Comparison of ENCODE assay signal across 19 cellular contexts in genomic region chr5:88682797-88683496, GRCh38.
DNase-seq lines count a peak whose midpoint lies in the region; ATAC-seq, FAIRE-seq and TF ChIP-seq lines count a peak whose summit lies in the region.
"Had no signal": no experiment of that assay in that cellular context is flagged by ENCODE, and none has a peak within 500 bp of the region (broad histone marks: within the 10 kb centered on the region; RNA-seq: fewer than 3 reads in every experiment).

No MANE protein-coding gene starts in this region.

- no peak for ATAC-seq in HG02885 (IDR thresholded peaks at IDR 0.05; ENCODE audit: poor library complexity, unreplicated experiment)
- ATAC-seq: esophagus mucosa had no signal

- FAIRE-seq in HTR-8/SVneo (lab: Jason Lieb, UNC), result no peak
- FAIRE-seq: D721Med, islet of Langerhans, small intestine had no signal

- H3K9me3 ChIP-seq in HUES48 (ENCODE audit: control insufficient read depth, insufficient read depth, low read length) (no peaks in the 10 kb centered on the region), neural cell (ENCODE audit: low read length) (no peaks in the 10 kb centered on the region)
- H3K9me3 ChIP-seq: prostate gland had no signal

- no peak overlapping the region for H3K27ac ChIP-seq in HUES48 (ENCODE audit: low read depth, low read length)
- H3K27ac ChIP-seq in neural cell (ENCODE audit: low read length), result peak overlapping the region; percentile 100
- H3K27ac ChIP-seq: prostate gland had no signal

- in situ Hi-C loops in G401 (cut with HindIII; ENCODE audit: low sequenced_read_pairs) (loop anchor here (25.0 kb wide), 1 partner anchor 546 kb away; no protein-coding TSS in a partner anchor), astrocyte of the spinal cord (cut with HindIII; ENCODE audit: low sequenced_read_pairs) (loop anchor here (25.0 kb wide), 1 partner anchor 546 kb away; no protein-coding TSS in a partner anchor)

- peaks cover 97 to 99% (median 98%) of the 10 kb centered on the region in 3 donors for H3K27me3 Mint-ChIP-seq in CD14-positive monocyte (ENCODE audit: low read depth in 3 of 3)

- peaks cover 0 to 43% (median 9%) of the 10 kb centered on the region in 7 donors for H3K9me3 Mint-ChIP-seq in CD14-positive monocyte
- H3K9me3 Mint-ChIP-seq: activated CD8-positive, alpha-beta T cell treated with anti-CD3 and anti-CD28 coated beads for 36 hours had no signal

- H3K36me3 ChIP-seq in HUES48 (ENCODE audit: control insufficient read depth, insufficient read depth, low read length), result no peaks in the 10 kb centered on the region
- H3K36me3 ChIP-seq in neural cell (ENCODE audit: insufficient read depth, low read length), result no peaks in the 10 kb centered on the region
- H3K36me3 ChIP-seq: prostate gland had no signal

- peaks cover 22% of the 10 kb centered on the region for H3K4me1 Mint-ChIP-seq in CD14-positive monocyte

- peaks cover 100% of the 10 kb centered on the region for H3K27me3 ChIP-seq in HUES48 (ENCODE audit: control insufficient read depth, insufficient read depth, low read length)
- peaks cover 36% of the 10 kb centered on the region for H3K27me3 ChIP-seq in neural cell (ENCODE audit: insufficient read depth, low read depth, low read length)

- no peaks in the 10 kb centered on the region for H4K20me1 ChIP-seq in neural cell (ENCODE audit: insufficient read depth)

- no peak for TF ChIP-seq EP300 in neural cell (conservative IDR thresholded peaks at IDR 0.05; ENCODE audit: poor library complexity, severe bottlenecking)

- no peak overlapping the region for H3K9ac ChIP-seq in HUES48 (ENCODE audit: low read depth, low read length)
- peak overlapping the region; percentile 96 for H3K9ac ChIP-seq in neural cell (ENCODE audit: low read length)

- peaks cover 3 to 9% of the 10 kb centered on the region in 2 donors for H3K36me3 Mint-ChIP-seq in CD14-positive monocyte
- H3K36me3 Mint-ChIP-seq: activated naive CD4-positive, alpha-beta T cell treated with anti-CD3 and anti-CD28 coated beads, Interleukin-2, amount 50 U/mL, for 24 hours had no signal

- TF ChIP-seq CTCF in astrocyte of the spinal cord (IDR thresholded peaks at IDR 0.05; ENCODE audit: low read depth, low read length) (no peak), neural cell (IDR thresholded peaks at IDR 0.05; ENCODE audit: poor library complexity, severe bottlenecking) (no peak), CD14-positive monocyte (IDR thresholded peaks at IDR 0.05) (no peak)

- no peak overlapping the region for H3K27ac Mint-ChIP-seq in CD14-positive monocyte
- H3K27ac Mint-ChIP-seq: activated CD8-positive, alpha-beta T cell treated with anti-CD3 and anti-CD28 coated beads for 36 hours; activated naive CD4-positive, alpha-beta T cell treated with anti-CD3 and anti-CD28 coated beads, Interleukin-2, amount 50 U/mL, for 24 hours had no signal

- H3K4me1 ChIP-seq in HUES48 (ENCODE audit: control insufficient read depth, insufficient read depth, low read length), result peaks cover 51% of the 10 kb centered on the region
- H3K4me1 ChIP-seq: prostate gland had no signal

- H3K9me2 ChIP-seq in neural cell (ENCODE audit: insufficient read depth, low read length), result no peaks in the 10 kb centered on the region

- peak overlapping the region in 1 of 2 donors; percentile 81 for H3K4me3 Mint-ChIP-seq in CD14-positive monocyte
- H3K4me3 Mint-ChIP-seq: activated naive CD4-positive, alpha-beta T cell treated with anti-CD3 and anti-CD28 coated beads, Interleukin-2, amount 50 U/mL, for 24 hours; activated T-cell treated with anti-CD3 and anti-CD28 coated beads, Interleukin-2, amount 50 U/mL, for 4 hours had no signal

- no peak overlapping the region for H2AFZ ChIP-seq in neural cell (ENCODE audit: low read depth, low read length)

- intact Hi-C loops in CD14-positive monocyte (cut with micrococcal nuclease), result loop anchor here in 1 of 2 donors (10.0 kb wide), 1 partner anchor 538 kb away; no protein-coding TSS in a partner anchor

- peaks cover 86% of the 10 kb centered on the region for H3K79me2 ChIP-seq in neural cell (replicated peaks; ENCODE audit: insufficient read depth, low read length)

- DNase-seq in G401 (ENCODE audit: low spot score) (peak; percentile 50), astrocyte of the spinal cord (ENCODE audit: low read depth, low spot score) (peak; percentile 23), HTR-8/SVneo (ENCODE audit: insufficient read length, low spot score) (no peak), DMS153 (lab: John Stamatoyannopoulos, UW) (no peak), CD14-positive monocyte (ENCODE audit: low spot score) (no peak)
- DNase-seq: activated T-cell treated with anti-CD3 and anti-CD28 coated beads, Interleukin-2, amount 50 U/mL, for 4 hours; GDM1; mammary epithelial cell; small intestine; stimulated activated CD4-positive, alpha-beta T cell treated with anti-CD3 and anti-CD28 coated beads, Interleukin-4, amount 100 ng/mL, for 1 hour had no signal

- H3K4me3 ChIP-seq in HUES48 (ENCODE audit: low read depth, low read length) (peak overlapping the region; percentile 59; the same call in 1 of the 2 replicates), astrocyte of the spinal cord (ENCODE audit: low read depth, low read length) (peak overlapping the region; percentile 56), neural cell (ENCODE audit: low read length) (peak overlapping the region; percentile 82)
- H3K4me3 ChIP-seq: prostate gland had no signal

- peak overlapping the region; percentile 73 for H3K4me2 ChIP-seq in neural cell (ENCODE audit: low read length)

- peaks cover 13% of the 10 kb centered on the region for H3F3A ChIP-seq in neural cell (ENCODE audit: insufficient read depth, low read length, poor library complexity, severe bottlenecking)

- no peak for TF ChIP-seq RAD21 in neural cell (conservative IDR thresholded peaks at IDR 0.05)

TF ChIP-seq in neural cell, 6 proteins besides CTCF, POLR2A, EP300 and RAD21:
- no peak for TF ChIP-seq POLR2AphosphoS5 (IDR thresholded peaks at IDR 0.05)
- TF ChIP-seq REST (IDR thresholded peaks at IDR 0.05; ENCODE audit: borderline replicate concordance), result peak; percentile 84

Comparison
In these comparisons a context has a peak if more than half of its experiments do, and no peak if none do; other contexts are left out.
1. DNase-seq: peak in G401 (single experiment) and astrocyte of the spinal cord (single experiment); none in HTR-8/SVneo (single experiment), DMS153 (single experiment) and CD14-positive monocyte (single experiment).
2. Peak in every context shown above with its lines, with median percentiles within 50 percentile points of each other: H3K4me3 ChIP-seq.